Comparison of ENCODE assay signal across 10 cellular contexts in genomic region chr9:8653855-8654254, GRCh38.
"Had no signal": no experiment of that assay in that cellular context is flagged by ENCODE, and none has a peak within 500 bp of the region (broad histone marks: within the 10 kb centered on the region; RNA-seq: fewer than 3 reads in every experiment).

No MANE protein-coding gene starts in this region.

- DNase-seq: activated B cell treated with CpG ODN at 0.5 μM for 24 hours; activated CD4-positive, alpha-beta T cell treated with anti-CD3 and anti-CD28 coated beads, Interleukin-2, amount 10 ng/mL, durations not matched to agents 7 days and 5 days; body of pancreas; natural killer cell; occipital lobe; spleen; stimulated activated CD4-positive, alpha-beta T cell treated with anti-CD3 and anti-CD28 coated beads, Interleukin-1b, Interleukin-23, amount 100 ng/mL, for 48 hours; T-helper 9 cell; transverse colon had no signal

- H3K4me3 ChIP-seq: body of pancreas, prostate gland, spleen, transverse colon had no signal
